ENCODE assay signal across 22 cellular contexts in the genomic region with DNA sequence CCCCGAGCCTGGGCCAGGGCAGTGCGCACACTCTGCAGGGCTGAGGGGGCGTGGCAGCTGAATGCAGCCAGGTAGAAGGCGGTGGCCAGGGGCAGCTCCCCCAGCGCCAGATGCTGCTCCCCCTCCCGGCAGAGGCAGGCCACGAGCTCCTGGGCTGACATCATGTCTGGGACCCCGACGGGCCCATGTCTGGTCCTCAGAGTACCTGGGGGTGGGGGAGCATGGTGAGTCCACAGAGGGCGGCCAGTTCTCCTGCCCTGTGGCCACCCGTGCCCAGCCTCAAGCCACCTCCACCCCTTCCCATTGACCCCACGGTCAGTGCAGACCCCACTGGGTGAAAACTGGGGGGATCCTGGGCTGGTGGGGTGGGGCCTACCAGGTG. TPM values are rescaled to one million over a fixed set of nuclear protein-coding genes. Genes with fewer than 3 reads are reported as not detected.
DNase-seq lines count a peak whose midpoint lies in the region; ATAC-seq, FAIRE-seq and TF ChIP-seq lines count a peak whose summit lies in the region.
"Had no signal": no experiment of that assay in that cellular context is flagged by ENCODE, and none has a peak within 500 bp of the region (broad histone marks: within the 10 kb centered on the region; RNA-seq: fewer than 3 reads in every experiment).

No MANE protein-coding gene starts in this region.

- peak; percentile 30 for DNase-seq in Right ventricle myocardium inferior (ENCODE audit: missing footprints)
- no peak for DNase-seq in right atrium auricular region (ENCODE audit: low spot score)
- DNase-seq in WTC11 (ENCODE audit: low spot score): peak; percentile 9
- peak; percentile 65 for DNase-seq in kidney
- peak; percentile 55 for DNase-seq in upper lobe of right lung
- DNase-seq in activated CD4-positive, alpha-beta T cell treated with anti-CD3 and anti-CD28 coated beads for 48 hours: no peak
- DNase-seq in midbrain (lab: John Stamatoyannopoulos, UW): no peak
- DNase-seq: BE2C; Caco-2; CD4-positive, alpha-beta memory T cell; DMS 273 treated with DMSO at 0.1 percent for 48 hours; DMS79 treated with DMSO at 0.1 percent for 48 hours; Kasumi-1; NCI-H1694 treated with DMSO at 0.1 percent for 48 hours; NCI-H2081 treated with DMSO at 0.1 percent for 48 hours; NCI-H2171 treated with DMSO at 0.1 percent for 48 hours; NCI-H446; NCI-H526; SHP77 had no signal

- H3K9me3 ChIP-seq in right atrium auricular region: peaks cover 0 to 3% of the 10 kb centered on the region in 2 donors
- H3K9me3 ChIP-seq in kidney (ENCODE audit: control insufficient read depth in 1 of 2, low read length in 2 of 2): peaks cover 0 to 4% of the 10 kb centered on the region in 2 donors
- no peaks in the 10 kb centered on the region for H3K9me3 ChIP-seq in upper lobe of right lung
- H3K9me3 ChIP-seq: A549, BE2C, Caco-2 had no signal

- intact Hi-C loops in Right ventricle myocardium inferior (cut with DNase I) (no loop called here), kidney (cut with DNase I) (no loop called here), upper lobe of right lung (cut with DNase I) (no loop called here)

- H3K4me1 ChIP-seq in right atrium auricular region (no peaks in the 10 kb centered on the region), kidney (ENCODE audit: control insufficient read depth in 1 of 2, insufficient read depth in 1 of 2, low read depth in 1 of 2, low read length in 2 of 2) (no peaks in the 10 kb centered on the region), upper lobe of right lung (no peaks in the 10 kb centered on the region)
- H3K4me1 ChIP-seq: A549, BE2C, Caco-2 had no signal

- no peak overlapping the region for H3K4me3 Mint-ChIP-seq in WTC11
- H3K4me3 Mint-ChIP-seq: CD4-positive, alpha-beta memory T cell had no signal

- peaks cover 8% of the 10 kb centered on the region for H3K27me3 Mint-ChIP-seq in WTC11 (ENCODE audit: low read depth)

- no peak overlapping the region for H3K9ac ChIP-seq in kidney (ENCODE audit: low read length in 2 of 2)

- FAIRE-seq in kidney (lab: Jason Lieb, UNC): no peak
- FAIRE-seq: A549, RCC 7860 had no signal

- no peaks in the 10 kb centered on the region for H3K4me1 Mint-ChIP-seq in WTC11
- H3K4me1 Mint-ChIP-seq: CD4-positive, alpha-beta memory T cell had no signal

- no peaks in the 10 kb centered on the region for H3K36me3 ChIP-seq in right atrium auricular region
- H3K36me3 ChIP-seq in kidney (ENCODE audit: control insufficient read depth in 1 of 2, insufficient read depth in 2 of 2, low read length in 2 of 2): no peaks in the 10 kb centered on the region
- no peaks in the 10 kb centered on the region for H3K36me3 ChIP-seq in upper lobe of right lung
- H3K36me3 ChIP-seq: BE2C had no signal

- ATAC-seq in Right ventricle myocardium inferior (no peak), WTC11 (no peak), upper lobe of right lung (no peak), HG03354 (IDR thresholded peaks at IDR 0.05; ENCODE audit: poor library complexity, severe bottlenecking, unreplicated experiment) (no peak)

- H3K27me3 ChIP-seq in right atrium auricular region: no peaks in the 10 kb centered on the region
- peaks cover 40% of the 10 kb centered on the region for H3K27me3 ChIP-seq in upper lobe of right lung

- TF ChIP-seq CTCF in right atrium auricular region (IDR thresholded peaks at IDR 0.05) (no peak), WTC11 (IDR thresholded peaks at IDR 0.05) (no peak), kidney (IDR thresholded peaks at IDR 0.05; ENCODE audit: borderline replicate concordance, extremely low read depth, insufficient read depth) (no peak), upper lobe of right lung (IDR thresholded peaks at IDR 0.05) (no peak)

- POLR2A ChIA-PET in WTC11 (lab: Charles Lee): no interaction called here

- peaks cover 24% of the 10 kb centered on the region for H3K9me3 Mint-ChIP-seq in WTC11

- no peak overlapping the region for H3K27ac Mint-ChIP-seq in WTC11
- H3K27ac Mint-ChIP-seq: CD4-positive, alpha-beta memory T cell had no signal

- H3K36me3 Mint-ChIP-seq in WTC11: peaks cover 17% of the 10 kb centered on the region
- H3K36me3 Mint-ChIP-seq: CD4-positive, alpha-beta memory T cell had no signal

- H3K27ac ChIP-seq in right atrium auricular region: no peak overlapping the region
- H3K27ac ChIP-seq in kidney (ENCODE audit: low read depth in 2 of 2, low read length in 2 of 2): no peak overlapping the region
- no peak overlapping the region for H3K27ac ChIP-seq in upper lobe of right lung
- H3K27ac ChIP-seq: A549 had no signal

- H3K4me3 ChIP-seq in right atrium auricular region (no peak overlapping the region), kidney (ENCODE audit: low read length in 2 of 2) (no peak overlapping the region), upper lobe of right lung (no peak overlapping the region)
- H3K4me3 ChIP-seq: A549 had no signal

- CTCF ChIA-PET in WTC11 (lab: Charles Lee): interaction anchor here (0.6 to 1.7 kb wide), 3 partner anchors 14 to 202 kb away, joined by 3 to 8 read pairs (median 3); no protein-coding TSS in a partner anchor

TF ChIP-seq in WTC11, 78 proteins besides CTCF, POLR2A, EP300 and RAD21 (continues in another document):
- no peak for TF ChIP-seq ZBTB21 (CRISPR knock-in tag; IDR thresholded peaks at IDR 0.05; ENCODE audit: borderline replicate concordance)
- TF ChIP-seq TCF7 (CRISPR knock-in tag; IDR thresholded peaks at IDR 0.05; ENCODE audit: low read depth): no peak
- TF ChIP-seq ZNF263 (CRISPR knock-in tag; IDR thresholded peaks at IDR 0.05; ENCODE audit: low read depth): no peak
- TF ChIP-seq, protein P1, sequence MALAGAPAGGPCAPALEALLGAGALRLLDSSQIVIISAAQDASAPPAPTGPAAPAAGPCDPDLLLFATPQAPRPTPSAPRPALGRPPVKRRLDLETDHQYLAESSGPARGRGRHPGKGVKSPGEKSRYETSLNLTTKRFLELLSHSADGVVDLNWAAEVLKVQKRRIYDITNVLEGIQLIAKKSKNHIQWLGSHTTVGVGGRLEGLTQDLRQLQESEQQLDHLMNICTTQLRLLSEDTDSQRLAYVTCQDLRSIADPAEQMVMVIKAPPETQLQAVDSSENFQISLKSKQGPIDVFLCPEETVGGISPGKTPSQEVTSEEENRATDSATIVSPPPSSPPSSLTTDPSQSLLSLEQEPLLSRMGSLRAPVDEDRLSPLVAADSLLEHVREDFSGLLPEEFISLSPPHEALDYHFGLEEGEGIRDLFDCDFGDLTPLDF (CRISPR knock-in tag; IDR thresholded peaks at IDR 0.05): no peak
- TF ChIP-seq, protein P2, sequence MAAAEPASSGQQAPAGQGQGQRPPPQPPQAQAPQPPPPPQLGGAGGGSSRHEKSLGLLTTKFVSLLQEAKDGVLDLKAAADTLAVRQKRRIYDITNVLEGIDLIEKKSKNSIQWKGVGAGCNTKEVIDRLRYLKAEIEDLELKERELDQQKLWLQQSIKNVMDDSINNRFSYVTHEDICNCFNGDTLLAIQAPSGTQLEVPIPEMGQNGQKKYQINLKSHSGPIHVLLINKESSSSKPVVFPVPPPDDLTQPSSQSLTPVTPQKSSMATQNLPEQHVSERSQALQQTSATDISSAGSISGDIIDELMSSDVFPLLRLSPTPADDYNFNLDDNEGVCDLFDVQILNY (CRISPR knock-in tag; IDR thresholded peaks at IDR 0.05): no peak
- TF ChIP-seq SMAD3 (CRISPR knock-in tag; IDR thresholded peaks at IDR 0.05; ENCODE audit: borderline replicate concordance): no peak
- TF ChIP-seq, protein P3, sequence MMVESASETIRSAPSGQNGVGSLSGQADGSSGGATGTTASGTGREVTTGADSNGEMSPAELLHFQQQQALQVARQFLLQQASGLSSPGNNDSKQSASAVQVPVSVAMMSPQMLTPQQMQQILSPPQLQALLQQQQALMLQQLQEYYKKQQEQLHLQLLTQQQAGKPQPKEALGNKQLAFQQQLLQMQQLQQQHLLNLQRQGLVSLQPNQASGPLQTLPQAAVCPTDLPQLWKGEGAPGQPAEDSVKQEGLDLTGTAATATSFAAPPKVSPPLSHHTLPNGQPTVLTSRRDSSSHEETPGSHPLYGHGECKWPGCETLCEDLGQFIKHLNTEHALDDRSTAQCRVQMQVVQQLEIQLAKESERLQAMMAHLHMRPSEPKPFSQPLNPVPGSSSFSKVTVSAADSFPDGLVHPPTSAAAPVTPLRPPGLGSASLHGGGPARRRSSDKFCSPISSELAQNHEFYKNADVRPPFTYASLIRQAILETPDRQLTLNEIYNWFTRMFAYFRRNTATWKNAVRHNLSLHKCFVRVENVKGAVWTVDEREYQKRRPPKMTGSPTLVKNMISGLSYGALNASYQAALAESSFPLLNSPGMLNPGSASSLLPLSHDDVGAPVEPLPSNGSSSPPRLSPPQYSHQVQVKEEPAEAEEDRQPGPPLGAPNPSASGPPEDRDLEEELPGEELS (CRISPR knock-in tag; IDR thresholded peaks at IDR 0.05): no peak
- TF ChIP-seq JAZF1 (CRISPR knock-in tag; IDR thresholded peaks at IDR 0.05): no peak
- TF ChIP-seq, protein P4, sequence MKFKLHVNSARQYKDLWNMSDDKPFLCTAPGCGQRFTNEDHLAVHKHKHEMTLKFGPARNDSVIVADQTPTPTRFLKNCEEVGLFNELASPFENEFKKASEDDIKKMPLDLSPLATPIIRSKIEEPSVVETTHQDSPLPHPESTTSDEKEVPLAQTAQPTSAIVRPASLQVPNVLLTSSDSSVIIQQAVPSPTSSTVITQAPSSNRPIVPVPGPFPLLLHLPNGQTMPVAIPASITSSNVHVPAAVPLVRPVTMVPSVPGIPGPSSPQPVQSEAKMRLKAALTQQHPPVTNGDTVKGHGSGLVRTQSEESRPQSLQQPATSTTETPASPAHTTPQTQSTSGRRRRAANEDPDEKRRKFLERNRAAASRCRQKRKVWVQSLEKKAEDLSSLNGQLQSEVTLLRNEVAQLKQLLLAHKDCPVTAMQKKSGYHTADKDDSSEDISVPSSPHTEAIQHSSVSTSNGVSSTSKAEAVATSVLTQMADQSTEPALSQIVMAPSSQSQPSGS (CRISPR knock-in tag; IDR thresholded peaks at IDR 0.05; ENCODE audit: borderline replicate concordance, low read depth): no peak
- TF ChIP-seq, protein P5, sequence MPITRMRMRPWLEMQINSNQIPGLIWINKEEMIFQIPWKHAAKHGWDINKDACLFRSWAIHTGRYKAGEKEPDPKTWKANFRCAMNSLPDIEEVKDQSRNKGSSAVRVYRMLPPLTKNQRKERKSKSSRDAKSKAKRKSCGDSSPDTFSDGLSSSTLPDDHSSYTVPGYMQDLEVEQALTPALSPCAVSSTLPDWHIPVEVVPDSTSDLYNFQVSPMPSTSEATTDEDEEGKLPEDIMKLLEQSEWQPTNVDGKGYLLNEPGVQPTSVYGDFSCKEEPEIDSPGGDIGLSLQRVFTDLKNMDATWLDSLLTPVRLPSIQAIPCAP (CRISPR knock-in tag; IDR thresholded peaks at IDR 0.05): no peak
- TF ChIP-seq NFATC4 (CRISPR knock-in tag; IDR thresholded peaks at IDR 0.05): no peak

RNA-seq across cellular contexts. Expression of a gene that starts 0.8 kb away (rescaled TPM):
- total RNA-seq in Right ventricle myocardium inferior (0.70 TPM), right atrium auricular region (under 1 TPM; 0.08 to 0.11 TPM), WTC11 (2021) (0.39 to 0.61 TPM (median 0.44 TPM) in 3 replicates), kidney (2.4 TPM), upper lobe of right lung (1.3 TPM)
- 0.15 TPM for polyA plus RNA-seq in kidney (ENCODE audit: insufficient read depth, low read depth, low replicate concordance)

Comparison
In these comparisons a context has a peak if more than half of its experiments do, and no peak if none do; other contexts are left out.
1. DNase-seq: peak in Right ventricle myocardium inferior (single experiment), WTC11 (single experiment), kidney (single experiment) and upper lobe of right lung (single experiment); none in right atrium auricular region (single experiment), activated CD4-positive, alpha-beta T cell treated with anti-CD3 and anti-CD28 coated beads for 48 hours (single experiment) and midbrain (single experiment).